ENCODE assay signal across 18 cellular contexts in the genomic region with DNA sequence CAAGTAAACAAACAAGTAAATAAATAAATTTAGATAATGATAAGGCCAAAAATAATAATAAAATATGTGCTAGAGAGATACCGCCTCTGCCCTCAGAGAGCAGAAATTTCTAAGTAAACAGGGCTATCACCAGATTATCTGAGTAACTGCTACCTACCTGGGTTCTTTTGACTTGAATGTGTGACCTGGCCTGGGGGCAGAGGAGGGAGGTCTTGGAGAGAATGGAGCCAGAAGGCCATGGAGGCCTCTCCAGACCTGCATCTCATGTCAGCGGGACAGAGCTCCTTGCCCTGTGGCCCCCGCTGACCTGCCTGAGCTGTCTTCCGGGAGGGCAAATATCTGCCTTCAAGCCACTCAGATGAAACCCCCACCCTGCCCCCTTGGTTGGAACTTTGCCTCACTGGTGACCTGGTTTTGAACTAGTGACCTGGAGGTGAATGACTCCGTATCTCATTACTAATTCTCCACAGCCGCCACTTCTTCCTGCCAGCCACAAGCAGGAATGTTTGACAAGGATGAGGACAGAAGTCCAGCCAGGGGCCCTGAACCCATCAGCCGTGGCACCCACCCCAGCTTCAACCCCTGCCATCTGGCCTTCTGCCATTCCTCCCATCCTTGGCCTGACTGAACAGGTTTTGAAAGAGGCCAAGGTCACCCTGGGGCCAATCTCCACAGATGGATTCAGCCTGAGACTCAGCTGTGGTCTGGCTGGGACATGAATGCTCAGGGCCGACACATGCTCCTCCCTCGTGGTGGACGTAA.
"Had no signal": no experiment of that assay in that cellular context is flagged by ENCODE, and none has a peak within 500 bp of the region (broad histone marks: within the 10 kb centered on the region; RNA-seq: fewer than 3 reads in every experiment).

No MANE protein-coding gene starts in this region.

- H3K27ac Mint-ChIP-seq: activated T-cell treated with anti-CD3 and anti-CD28 coated beads, Interleukin-2, amount 50 U/mL, for 72 hours; memory B cell; naive B cell had no signal

- H3K4me3 Mint-ChIP-seq: activated T-cell treated with anti-CD3 and anti-CD28 coated beads, Interleukin-2, amount 50 U/mL, for 72 hours; dendritic cell treated with granulocyte-macrophage colony-stimulating factor and Interleukin-4, amounts not matched to agents 40 ng/mL and 50 ng/mL, for 4 days; memory B cell; naive B cell had no signal

- H3K36me3 ChIP-seq: ascending aorta, esophagus muscularis mucosa, ovary, transverse colon had no signal

- H3K27ac ChIP-seq: ascending aorta, esophagus muscularis mucosa, ovary, transverse colon, VCaP had no signal

- ATAC-seq: activated T-cell treated with anti-CD3 and anti-CD28 coated beads, Interleukin-2, amount 50 U/mL, for 72 hours had no signal

- H3K9me3 Mint-ChIP-seq: memory B cell had no signal

- DNase-seq: activated CD4-positive, alpha-beta T cell treated with anti-CD3 and anti-CD28 coated beads, Interleukin-2, amount 50 U/mL, for 1 hour; activated CD4-positive, CD25-positive, alpha-beta regulatory T cell treated with anti-CD3 and anti-CD28 coated beads, Interleukin-2, amount 50 U/mL, for 72 hours; activated effector memory CD4-positive, alpha-beta T cell treated with anti-CD3 and anti-CD28 coated beads, Interleukin-2, amount 50 U/mL, for 16 hours; activated naive CD4-positive, alpha-beta T cell treated with anti-CD3 and anti-CD28 coated beads, Interleukin-2, amount 50 U/mL, for 16 hours; activated T-cell treated with anti-CD3 and anti-CD28 coated beads, Interleukin-2, amount 50 U/mL, for 72 hours; effector memory CD4-positive, alpha-beta T cell; hippocampal formation; naive B cell; ovary; stimulated activated CD4-positive, alpha-beta T cell treated with anti-CD3 and anti-CD28 coated beads, Interleukin-2, amount 100 ng/mL, for 24 hours; stimulated activated naive CD4-positive, alpha-beta T cell treated with Interleukin-2 at 50 U/mL for 16 hours; T-helper 2 cell; transverse colon had no signal

- H3K27me3 ChIP-seq: ascending aorta, ovary, transverse colon had no signal

- H3K4me3 ChIP-seq: ascending aorta, esophagus muscularis mucosa, ovary, transverse colon had no signal

- H3K9me3 ChIP-seq: ascending aorta, esophagus muscularis mucosa, ovary, transverse colon had no signal

- H3K4me1 ChIP-seq: ascending aorta, esophagus muscularis mucosa, transverse colon had no signal
